Comparison of ENCODE assay signal across 22 cellular contexts in the genomic region with DNA sequence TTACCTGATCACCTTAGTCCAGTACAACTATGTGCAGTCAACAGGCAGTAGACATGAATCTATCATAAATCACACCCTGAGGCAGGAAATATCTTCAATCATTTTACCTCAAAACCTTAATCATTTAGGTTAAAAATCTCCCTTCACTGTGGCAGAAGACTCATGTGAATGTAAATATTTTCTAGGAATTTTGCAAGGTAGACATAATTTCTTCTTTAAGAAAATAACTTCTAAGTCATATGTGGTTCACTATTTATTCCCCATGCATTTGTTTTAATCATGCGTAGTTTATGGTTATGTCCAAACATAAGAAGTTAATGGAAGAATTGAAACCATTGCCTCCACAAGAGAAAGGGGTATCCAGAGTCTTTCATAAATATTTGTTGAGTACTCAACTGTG.
"Had no signal": no experiment of that assay in that cellular context is flagged by ENCODE, and none has a peak within 500 bp of the region (broad histone marks: within the 10 kb centered on the region; RNA-seq: fewer than 3 reads in every experiment).

No MANE protein-coding gene starts in this region.

- H3K4me2 ChIP-seq: SK-N-SH had no signal

- ATAC-seq: Panc1, PC-3, T-cell had no signal

- H3K27ac ChIP-seq: RWPE1 had no signal

- H3K9ac ChIP-seq: SK-N-SH had no signal

- H3K9me3 ChIP-seq: SK-N-SH had no signal

- DNase-seq: Karpas-422, KG1, MM.1S, NCI-H1092 treated with DMSO at 0.1 percent for 48 hours, NCI-H1436, NCI-H187, NCI-H2029, NCI-H2081 treated with DMSO at 0.1 percent for 48 hours, NCI-H2171, NCI-H226, NCI-H446, NCI-H510A, NCI-H524 treated with DMSO at 0.1 percent for 48 hours, NCI-H69, NCI-H774, PC-3, SHP77, SK-N-SH, SW 1271, T-cell had no signal
